In genomic region chr2:157971702-157972101, GRCh38 we compare ENCODE assay signal across 17 cellular contexts.
DNase-seq lines count a peak whose midpoint lies in the region; ATAC-seq lines count a peak whose summit lies in the region.
"Had no signal": no experiment of that assay in that cellular context is flagged by ENCODE, and none has a peak within 500 bp of the region (broad histone marks: within the 10 kb centered on the region; RNA-seq: fewer than 3 reads in every experiment).

No MANE protein-coding gene starts in this region.

- no peak overlapping the region for H3K9ac ChIP-seq in mesendoderm (ENCODE audit: low read length)

- H3K27me3 ChIP-seq in SJCRH30 = no peaks in the 10 kb centered on the region
- no peaks in the 10 kb centered on the region for H3K27me3 ChIP-seq in mesendoderm (ENCODE audit: insufficient read depth, low read length, poor library complexity)
- H3K27me3 ChIP-seq: hepatocyte, suprapubic skin had no signal

- ATAC-seq in HG02885 (IDR thresholded peaks at IDR 0.05; ENCODE audit: poor library complexity, unreplicated experiment) = no peak
- ATAC-seq: SK-N-SH treated with all-trans-retinoic acid at 6 μM for 48 hours had no signal

- H3K4ac ChIP-seq in mesendoderm (ENCODE audit: low read depth, low read length) = no peak overlapping the region

- H4K8ac ChIP-seq in mesendoderm (ENCODE audit: low read depth, low read length) = no peak overlapping the region

- no peak overlapping the region for H2BK5ac ChIP-seq in mesendoderm (ENCODE audit: low read length)

- H2AK5ac ChIP-seq in mesendoderm (ENCODE audit: low read length) = no peak overlapping the region

- no peak overlapping the region for H4K5ac ChIP-seq in mesendoderm (ENCODE audit: low read length)

- no peak overlapping the region for H3K18ac ChIP-seq in mesendoderm (ENCODE audit: low read length)

- no peak overlapping the region for H3K56ac ChIP-seq in mesendoderm (ENCODE audit: low read length)

- H3K4me1 ChIP-seq in SJCRH30 = peaks cover 4% of the 10 kb centered on the region
- no peaks in the 10 kb centered on the region for H3K4me1 ChIP-seq in mesendoderm (ENCODE audit: control insufficient read depth, low read depth, low read length)
- H3K4me1 ChIP-seq: suprapubic skin had no signal

- DNase-seq in DMS 273 (lab: John Stamatoyannopoulos, UW; ENCODE audit: unreplicated experiment) = peak; percentile 64
- peak; percentile 33 for DNase-seq in M059J (ENCODE audit: low read depth)
- peak; percentile 62 to 70 for DNase-seq in SJCRH30
- DNase-seq in mesendoderm = peak; percentile 69
- no peak for DNase-seq in activated CD4-positive, alpha-beta T cell treated with anti-CD3 and anti-CD28 coated beads for 4 hours
- no peak for DNase-seq in activated CD4-positive, CD25-positive, alpha-beta regulatory T cell (lab: John Stamatoyannopoulos, UW)
- DNase-seq: activated CD4-positive, alpha-beta T cell treated with anti-CD3 and anti-CD28 coated beads for 48 hours; anterior cingulate cortex; NCI-H1694; NCI-H510A treated with DMSO at 0.1 percent for 48 hours; nephron progenitor cell; stimulated activated CD4-positive, alpha-beta T cell treated with anti-CD3 and anti-CD28 coated beads, Interleukin-12 subunit alpha, Interleukin-12 subunit beta, amount 100 ng/mL, for 4 hours; T1000 had no signal

- H3K36me3 ChIP-seq in SJCRH30 (no peaks in the 10 kb centered on the region), mesendoderm (ENCODE audit: control insufficient read depth, insufficient read depth, low read length) (no peaks in the 10 kb centered on the region)
- H3K36me3 ChIP-seq: suprapubic skin had no signal

- H3K9me3 ChIP-seq in SJCRH30 (replicated peaks) = no peaks in the 10 kb centered on the region
- H3K9me3 ChIP-seq: suprapubic skin had no signal

- no peak overlapping the region for H2BK15ac ChIP-seq in mesendoderm (replicated peaks; ENCODE audit: low read depth)

- H3K4me3 ChIP-seq in SJCRH30 (no peak overlapping the region), mesendoderm (ENCODE audit: low read length) (no peak overlapping the region)
- H3K4me3 ChIP-seq: hepatocyte, suprapubic skin had no signal

- H2BK120ac ChIP-seq in mesendoderm (ENCODE audit: low read depth, low read length) = no peak overlapping the region

- no peaks in the 10 kb centered on the region for H3K79me1 ChIP-seq in mesendoderm (ENCODE audit: low read length)

- H3K23ac ChIP-seq in mesendoderm (ENCODE audit: low read length) = no peak overlapping the region

- no peak overlapping the region; the same call in 1 of the 2 replicates for H3K27ac ChIP-seq in SJCRH30
- H3K27ac ChIP-seq in mesendoderm (ENCODE audit: low read depth, low read length) = peak overlapping the region; percentile 30
- H3K27ac ChIP-seq: hepatocyte, suprapubic skin had no signal

- no peak overlapping the region for H3K4me2 ChIP-seq in mesendoderm (ENCODE audit: low read length)
- H3K4me2 ChIP-seq: hepatocyte had no signal

- H3K79me2 ChIP-seq in mesendoderm (ENCODE audit: control insufficient read depth, insufficient read depth, low read length) = no peaks in the 10 kb centered on the region
- H3K79me2 ChIP-seq: hepatocyte had no signal

Comparison
In these comparisons a context has a peak if more than half of its experiments do, and no peak if none do; other contexts are left out.
1. DNase-seq: peak in DMS 273 (single experiment), M059J (single experiment), SJCRH30 (2 of 2) and mesendoderm (single experiment); none in activated CD4-positive, alpha-beta T cell treated with anti-CD3 and anti-CD28 coated beads for 4 hours (0 of 2) and activated CD4-positive, CD25-positive, alpha-beta regulatory T cell (0 of 4).